11 cellular contexts compared by ENCODE assay signal in the genomic region with DNA sequence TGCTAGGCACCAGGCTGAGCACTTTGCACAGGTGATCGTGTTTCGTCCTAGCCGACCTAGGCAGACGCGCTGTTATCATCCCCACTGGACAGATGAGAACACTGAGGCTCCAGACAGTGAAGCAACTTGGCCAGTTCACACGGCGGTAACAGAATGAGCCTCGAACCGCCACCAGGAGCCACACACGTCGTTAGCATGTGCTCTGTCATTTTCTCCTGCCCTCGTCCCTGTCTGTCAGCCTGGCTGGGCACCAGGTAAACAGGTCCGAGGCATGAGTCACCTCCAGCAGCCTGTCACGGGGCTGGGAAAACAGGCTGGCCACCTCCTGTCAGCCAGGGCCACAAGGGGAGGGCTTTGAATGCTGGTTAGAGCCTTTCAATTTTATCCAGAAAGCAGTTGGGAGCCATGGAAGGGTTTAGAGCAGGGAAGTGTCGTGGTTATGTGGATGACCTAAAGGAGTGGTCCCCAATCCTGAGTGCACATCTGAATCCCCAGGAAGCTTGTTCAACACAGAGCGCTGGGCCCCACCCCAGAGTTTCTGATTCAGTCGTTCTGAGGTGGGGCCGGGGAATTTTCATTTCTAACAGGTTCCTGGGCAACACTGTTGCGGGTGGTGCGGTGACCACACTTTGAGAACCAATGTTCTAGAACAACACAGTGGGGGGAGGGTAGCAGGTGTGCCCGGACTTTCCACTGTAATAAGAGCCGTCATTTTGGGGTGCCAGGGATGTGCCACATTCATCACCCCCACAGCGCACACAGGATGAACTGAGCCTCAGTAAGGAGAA. TPM values are rescaled to one million over a fixed set of nuclear protein-coding genes. Genes with fewer than 3 reads are reported as not detected.
A peak's percentile ranks its signal among the peaks of the same experiment; 100 is the strongest.
DNase-seq lines count a peak whose midpoint lies in the region; TF ChIP-seq lines count a peak whose summit lies in the region.
"Had no signal": no experiment of that assay in that cellular context is flagged by ENCODE, and none has a peak within 500 bp of the region (broad histone marks: within the 10 kb centered on the region; RNA-seq: fewer than 3 reads in every experiment).

No MANE protein-coding gene starts in this region.

- H3K36me3 Mint-ChIP-seq in Caco-2 (ENCODE audit: insufficient read depth, unreplicated experiment) = peaks cover 5% of the 10 kb centered on the region
- H3K36me3 Mint-ChIP-seq: activated naive CD8-positive, alpha-beta T cell treated with anti-CD3 and anti-CD28 coated beads for 36 hours; CD4-positive, CD25-positive, alpha-beta regulatory T cell had no signal

- H3K9me3 ChIP-seq in Caco-2 = no peaks in the 10 kb centered on the region
- no peaks in the 10 kb centered on the region for H3K9me3 ChIP-seq in prostate gland

- POLR2A ChIA-PET in Caco-2 (lab: Charles Lee) = no interaction called here

- peaks cover 11% of the 10 kb centered on the region for H3K4me1 Mint-ChIP-seq in Caco-2 (ENCODE audit: low read depth, unreplicated experiment)
- H3K4me1 Mint-ChIP-seq: activated naive CD8-positive, alpha-beta T cell treated with anti-CD3 and anti-CD28 coated beads for 36 hours; CD4-positive, CD25-positive, alpha-beta regulatory T cell had no signal

- 74% methylated on average over 23 of the region's 23 CpGs for whole genome bisulfite sequencing in prostate gland

- intact Hi-C loops in Caco-2 (cut with micrococcal nuclease; ENCODE audit: unreplicated experiment) (no loop called here), prostate gland (cut with DNase I) (loop anchor here (5.0 kb wide), 1 partner anchor 36 kb away; no protein-coding TSS in a partner anchor)

- H3K27me3 ChIP-seq in Caco-2 (replicated peaks; ENCODE audit: control insufficient read depth, insufficient read depth, low read length) (no peaks in the 10 kb centered on the region), prostate gland (replicated peaks; ENCODE audit: insufficient read depth) (no peaks in the 10 kb centered on the region)

- H3K4me3 ChIP-seq in Caco-2 (ENCODE audit: low read depth, low read length) (no peak overlapping the region), fibroblast of mammary gland (ENCODE audit: control insufficient read depth, low read depth, low read length) (no peak overlapping the region), prostate gland (no peak overlapping the region)

- DNase-seq in Caco-2 = peak; percentile 59 to 63
- peak; percentile 24 for DNase-seq in fibroblast of mammary gland (ENCODE audit: low read depth)
- peak; percentile 89 for DNase-seq in prostate gland (ENCODE audit: low spot score)
- no peak for DNase-seq in stimulated activated CD4-positive, alpha-beta T cell treated with anti-CD3 and anti-CD28 coated beads, Interleukin-4, amount 100 ng/mL, for 1 hour
- DNase-seq in COR-L47 (lab: John Stamatoyannopoulos, UW) = no peak
- no peak for DNase-seq in globus pallidus (ENCODE audit: low spot score)
- no peak for DNase-seq in DMS79 treated with DMSO at 0.1 percent for 48 hours (lab: John Stamatoyannopoulos, UW)
- DNase-seq: activated naive CD8-positive, alpha-beta T cell treated with anti-CD3 and anti-CD28 coated beads for 36 hours; CD4-positive, CD25-positive, alpha-beta regulatory T cell; NCI-H748 treated with DMSO at 0.1 percent for 48 hours had no signal

- H3K4me3 Mint-ChIP-seq in Caco-2 (ENCODE audit: unreplicated experiment) = no peak overlapping the region
- H3K4me3 Mint-ChIP-seq: activated naive CD8-positive, alpha-beta T cell treated with anti-CD3 and anti-CD28 coated beads for 36 hours; CD4-positive, CD25-positive, alpha-beta regulatory T cell had no signal

- no peak overlapping the region for H3K27ac Mint-ChIP-seq in Caco-2 (ENCODE audit: unreplicated experiment)
- H3K27ac Mint-ChIP-seq: activated naive CD8-positive, alpha-beta T cell treated with anti-CD3 and anti-CD28 coated beads for 36 hours; CD4-positive, CD25-positive, alpha-beta regulatory T cell had no signal

- H3K4me1 ChIP-seq in Caco-2 (peaks cover 16% of the 10 kb centered on the region), prostate gland (replicated peaks) (peaks cover 8% of the 10 kb centered on the region)

- H3K36me3 ChIP-seq in Caco-2 (ENCODE audit: control insufficient read depth, insufficient read depth, low read length) (no peaks in the 10 kb centered on the region), prostate gland (no peaks in the 10 kb centered on the region)

- peak overlapping the region; percentile 77 to 80 for H3K27ac ChIP-seq in prostate gland

- CTCF ChIA-PET in Caco-2 (lab: Charles Lee) = no interaction called here

- no peaks in the 10 kb centered on the region for H3K27me3 Mint-ChIP-seq in Caco-2 (ENCODE audit: insufficient read depth, unreplicated experiment)
- H3K27me3 Mint-ChIP-seq: activated naive CD8-positive, alpha-beta T cell treated with anti-CD3 and anti-CD28 coated beads for 36 hours; CD4-positive, CD25-positive, alpha-beta regulatory T cell had no signal

- TF ChIP-seq CTCF in Caco-2 (IDR thresholded peaks at IDR 0.05; ENCODE audit: insufficient read depth in 1 of 2, low read depth in 1 of 2, low read length in 1 of 2, severe bottlenecking in 1 of 2, unreplicated experiment in 1 of 2) = no peak
- TF ChIP-seq CTCF in fibroblast of mammary gland (conservative IDR thresholded peaks at IDR 0.05; ENCODE audit: control insufficient read depth, insufficient read depth, low read depth, low read length) = no peak
- peak in 2 of 4 experiments; percentile 39 to 52 for TF ChIP-seq CTCF in prostate gland (IDR thresholded peaks at IDR 0.05)

- H3K9me3 Mint-ChIP-seq in Caco-2 (ENCODE audit: unreplicated experiment) = no peaks in the 10 kb centered on the region
- H3K9me3 Mint-ChIP-seq: activated naive CD8-positive, alpha-beta T cell treated with anti-CD3 and anti-CD28 coated beads for 36 hours had no signal

- BruUV-seq in Caco-2 (replicated peaks; lab: Mats Ljungman, UMichigan) = no TSS peak

- no peak for TF ChIP-seq POLR2A in prostate gland (IDR thresholded peaks at IDR 0.05)

TF ChIP-seq in PFSK-1, 5 proteins besides CTCF, POLR2A, EP300 and RAD21:
- peak; percentile 13 for TF ChIP-seq FOXP2 (optimal IDR thresholded peaks at IDR 0.05; ENCODE audit: borderline replicate concordance, extremely low read depth, extremely low read length, insufficient read depth)
- TF ChIP-seq POLR2AphosphoS5 (IDR thresholded peaks at IDR 0.05; ENCODE audit: low read depth, low read length) = no peak
- TF ChIP-seq, protein P1, sequence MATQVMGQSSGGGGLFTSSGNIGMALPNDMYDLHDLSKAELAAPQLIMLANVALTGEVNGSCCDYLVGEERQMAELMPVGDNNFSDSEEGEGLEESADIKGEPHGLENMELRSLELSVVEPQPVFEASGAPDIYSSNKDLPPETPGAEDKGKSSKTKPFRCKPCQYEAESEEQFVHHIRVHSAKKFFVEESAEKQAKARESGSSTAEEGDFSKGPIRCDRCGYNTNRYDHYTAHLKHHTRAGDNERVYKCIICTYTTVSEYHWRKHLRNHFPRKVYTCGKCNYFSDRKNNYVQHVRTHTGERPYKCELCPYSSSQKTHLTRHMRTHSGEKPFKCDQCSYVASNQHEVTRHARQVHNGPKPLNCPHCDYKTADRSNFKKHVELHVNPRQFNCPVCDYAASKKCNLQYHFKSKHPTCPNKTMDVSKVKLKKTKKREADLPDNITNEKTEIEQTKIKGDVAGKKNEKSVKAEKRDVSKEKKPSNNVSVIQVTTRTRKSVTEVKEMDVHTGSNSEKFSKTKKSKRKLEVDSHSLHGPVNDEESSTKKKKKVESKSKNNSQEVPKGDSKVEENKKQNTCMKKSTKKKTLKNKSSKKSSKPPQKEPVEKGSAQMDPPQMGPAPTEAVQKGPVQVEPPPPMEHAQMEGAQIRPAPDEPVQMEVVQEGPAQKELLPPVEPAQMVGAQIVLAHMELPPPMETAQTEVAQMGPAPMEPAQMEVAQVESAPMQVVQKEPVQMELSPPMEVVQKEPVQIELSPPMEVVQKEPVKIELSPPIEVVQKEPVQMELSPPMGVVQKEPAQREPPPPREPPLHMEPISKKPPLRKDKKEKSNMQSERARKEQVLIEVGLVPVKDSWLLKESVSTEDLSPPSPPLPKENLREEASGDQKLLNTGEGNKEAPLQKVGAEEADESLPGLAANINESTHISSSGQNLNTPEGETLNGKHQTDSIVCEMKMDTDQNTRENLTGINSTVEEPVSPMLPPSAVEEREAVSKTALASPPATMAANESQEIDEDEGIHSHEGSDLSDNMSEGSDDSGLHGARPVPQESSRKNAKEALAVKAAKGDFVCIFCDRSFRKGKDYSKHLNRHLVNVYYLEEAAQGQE (IDR thresholded peaks at IDR 0.05; ENCODE audit: insufficient read depth in 1 of 2, low read depth in 2 of 2, low read length in 2 of 2) = no peak

RNA-seq across cellular contexts. Expression of a gene that starts 39.5 kb away (rescaled TPM):
- total RNA-seq in Caco-2 (2022) (28.3 and 29.2 TPM in 2 replicates), prostate gland (100 to 1,000 TPM; 559 to 659 TPM)
- polyA plus RNA-seq in PFSK-1 (2012; ENCODE audit: insufficient read length, low read depth) = 602 TPM

Comparison
In these comparisons a context has a peak if more than half of its experiments do, and no peak if none do; other contexts are left out.
1. DNase-seq: peak in Caco-2 (2 of 2), fibroblast of mammary gland (single experiment) and prostate gland (single experiment); none in stimulated activated CD4-positive, alpha-beta T cell treated with anti-CD3 and anti-CD28 coated beads, Interleukin-4, amount 100 ng/mL, for 1 hour (single experiment), COR-L47 (single experiment), globus pallidus (single experiment) and DMS79 treated with DMSO at 0.1 percent for 48 hours (single experiment).
2. RNA of a gene that starts 39.5 kb away (total RNA-seq): 559 to 659 TPM in prostate gland; 28.3 to 29.2 TPM in Caco-2; every median in the first group is over 10 times any median in the second.